Comparison of ENCODE assay signal across 17 cellular contexts in genomic region chr1:162855461-162856150, GRCh38. TPM values are rescaled to one million over a fixed set of nuclear protein-coding genes. Genes with fewer than 3 reads are reported as not detected.
DNase-seq lines count a peak whose midpoint lies in the region; ATAC-seq and TF ChIP-seq lines count a peak whose summit lies in the region.
"Had no signal": no experiment of that assay in that cellular context is flagged by ENCODE, and none has a peak within 500 bp of the region (broad histone marks: within the 10 kb centered on the region; RNA-seq: fewer than 3 reads in every experiment).

No MANE protein-coding gene starts in this region.

- no peaks in the 10 kb centered on the region for H3K9me2 ChIP-seq in PC-9 (ENCODE audit: insufficient read depth)

- WGBS in psoas muscle, 3 donors, result 71 to 77% (median 75%) methylated on average over 4 of the region's 4 CpGs

- H3K36me3 ChIP-seq in PC-9 (ENCODE audit: low read depth) (no peaks in the 10 kb centered on the region), psoas muscle (ENCODE audit: insufficient read depth in 1 of 2, low read depth in 1 of 2) (no peaks in the 10 kb centered on the region)
- H3K36me3 ChIP-seq: Peyer's patch had no signal

- TF ChIP-seq CTCF in PC-9 (conservative IDR thresholded peaks at IDR 0.05) (no peak), chondrocyte (IDR thresholded peaks at IDR 0.05) (peak; percentile 7), psoas muscle (IDR thresholded peaks at IDR 0.05) (no peak)

- no peaks in the 10 kb centered on the region for H3K27me3 Mint-ChIP-seq in chondrocyte (ENCODE audit: low read depth)

- peak overlapping the region; percentile 49; the same call in 1 of the 2 replicates for H2AFZ ChIP-seq in PC-9

- H3K27me3 ChIP-seq in PC-9 (ENCODE audit: insufficient read depth, low read depth) (no peaks in the 10 kb centered on the region), psoas muscle (ENCODE audit: insufficient read depth in 3 of 3, low read length in 2 of 3) (no peaks in the 10 kb centered on the region)
- H3K27me3 ChIP-seq: Peyer's patch had no signal

- no peak overlapping the region for H3K4me3 Mint-ChIP-seq in chondrocyte (ENCODE audit: unreplicated experiment)
- H3K4me3 Mint-ChIP-seq: activated CD4-positive, alpha-beta memory T cell treated with anti-CD3 and anti-CD28 coated beads, Interleukin-2, amount 10 ng/mL, durations not matched to agents 7 days and 5 days; stimulated activated naive CD8-positive, alpha-beta T cell treated with anti-CD3 and anti-CD28 coated beads, Interleukin-15, Interleukin-2, amounts not matched to agents 100 ng/mL and 50 ng/mL, for 24 hours had no signal

- no peaks in the 10 kb centered on the region for H3K9me3 Mint-ChIP-seq in chondrocyte (ENCODE audit: low read depth)
- H3K9me3 Mint-ChIP-seq: activated CD4-positive, alpha-beta memory T cell treated with anti-CD3 and anti-CD28 coated beads, Interleukin-2, amount 10 ng/mL, durations not matched to agents 7 days and 5 days; stimulated activated naive CD8-positive, alpha-beta T cell treated with anti-CD3 and anti-CD28 coated beads, Interleukin-15, Interleukin-2, amounts not matched to agents 100 ng/mL and 50 ng/mL, for 24 hours had no signal

- H3K4me1 ChIP-seq in PC-9 (replicated peaks; ENCODE audit: insufficient read depth), result peaks cover 28% of the 10 kb centered on the region
- H3K4me1 ChIP-seq in psoas muscle, result no peaks in the 10 kb centered on the region
- H3K4me1 ChIP-seq: Peyer's patch had no signal

- H4K20me1 ChIP-seq in PC-9 (ENCODE audit: insufficient read depth), result no peaks in the 10 kb centered on the region

- no peaks in the 10 kb centered on the region for H3F3A ChIP-seq in PC-9 (ENCODE audit: insufficient read depth, low read depth)

- H3K79me2 ChIP-seq in PC-9 (ENCODE audit: low read depth), result no peaks in the 10 kb centered on the region

- peak overlapping the region; percentile 9 for H3K4me2 ChIP-seq in PC-9

- H3K36me3 Mint-ChIP-seq in chondrocyte (ENCODE audit: low read depth), result no peaks in the 10 kb centered on the region

- H3K4me1 Mint-ChIP-seq in chondrocyte (ENCODE audit: low read depth), result peaks cover 66% of the 10 kb centered on the region
- H3K4me1 Mint-ChIP-seq: activated CD4-positive, alpha-beta memory T cell treated with anti-CD3 and anti-CD28 coated beads, Interleukin-2, amount 10 ng/mL, durations not matched to agents 7 days and 5 days had no signal

- intact Hi-C loops in PC-9 (cut with micrococcal nuclease; ENCODE audit: unreplicated experiment) (loop anchor here (1.0 to 5.0 kb wide), 2 partner anchors 52 to 180 kb away; no protein-coding TSS in a partner anchor), psoas muscle (cut with DNase I) (loop anchor here (5.0 kb wide), 3 partner anchors 322 to 462 kb away; no protein-coding TSS in a partner anchor)

- POLR2A ChIA-PET in PC-9 (lab: Charles Lee; ENCODE audit: unreplicated experiment), result no interaction called here

- DNase-seq in EH (ENCODE audit: low read depth), result peak; percentile 84
- DNase-seq in PC-9, result no peak
- no peak for DNase-seq in chondrocyte (ENCODE audit: low spot score)
- DNase-seq in non-pigmented ciliary epithelial cell (ENCODE audit: low read depth), result peak; percentile 41
- no peak for DNase-seq in stimulated activated CD4-positive, alpha-beta T cell treated with anti-CD3 and anti-CD28 coated beads, Interleukin-12 subunit alpha, Interleukin-12 subunit beta, amount 100 ng/mL, for 4 hours
- DNase-seq in psoas muscle, result no peak
- DNase-seq in NCI-H1436 (lab: John Stamatoyannopoulos, UW), result no peak
- DNase-seq: activated CD4-positive, alpha-beta memory T cell treated with anti-CD3 and anti-CD28 coated beads, Interleukin-2, amount 10 ng/mL, durations not matched to agents 7 days and 5 days; activated gamma-delta T cell; C1 segment of cervical spinal cord; cerebellar nuclear complex; NCI-H1048; Peyer's patch; posterior cingulate gyrus had no signal

- H3K4me3 ChIP-seq in PC-9 (no peak overlapping the region), psoas muscle (no peak overlapping the region)
- H3K4me3 ChIP-seq: Peyer's patch had no signal

- no TSS peak for BruUV-seq in PC-9 (replicated peaks; lab: Mats Ljungman, UMichigan)

- H3K27ac ChIP-seq in PC-9 (peak overlapping the region; percentile 52), psoas muscle (no peak overlapping the region)
- H3K27ac ChIP-seq: Peyer's patch had no signal

- CTCF ChIA-PET in PC-9 (lab: Charles Lee), result interaction anchor here (1.0 kb wide), 1 partner anchor 7 kb away, joined by 3 read pairs; no protein-coding TSS in a partner anchor

- ATAC-seq in HG02981 (IDR thresholded peaks at IDR 0.05; ENCODE audit: unreplicated experiment) (no peak), psoas muscle (no peak)

- H3K9me3 ChIP-seq in PC-9 (ENCODE audit: insufficient read depth, low read depth), result peaks cover 3% of the 10 kb centered on the region; the same call in 1 of the 2 replicates
- H3K9me3 ChIP-seq in psoas muscle, result no peaks in the 10 kb centered on the region
- H3K9me3 ChIP-seq: Peyer's patch had no signal

- H3K27ac Mint-ChIP-seq in chondrocyte (ENCODE audit: unreplicated experiment), result peak overlapping the region; percentile 91
- H3K27ac Mint-ChIP-seq: activated CD4-positive, alpha-beta memory T cell treated with anti-CD3 and anti-CD28 coated beads, Interleukin-2, amount 10 ng/mL, durations not matched to agents 7 days and 5 days; stimulated activated naive CD8-positive, alpha-beta T cell treated with anti-CD3 and anti-CD28 coated beads, Interleukin-15, Interleukin-2, amounts not matched to agents 100 ng/mL and 50 ng/mL, for 24 hours had no signal

RNA-seq across cellular contexts. Expression of gene CCDC190, which starts 5.4 kb away (rescaled TPM):
- total RNA-seq in PC-9 (2021), result not detected in 2 replicates
- total RNA-seq in chondrocyte, result 1.5 to 5.3 TPM (median 1.9 TPM) in 3 replicates
- not detected for total RNA-seq in psoas muscle
- under 1 TPM in 1 of 3 donors, not detected in 2; 0.04 TPM for polyA plus RNA-seq in psoas muscle
- total RNA-seq: activated CD4-positive, alpha-beta memory T cell treated with anti-CD3 and anti-CD28 coated beads, Interleukin-2, amount 10 ng/mL, durations not matched to agents 7 days and 5 days; H4; Peyer's patch had no signal

Comparison
In these comparisons a context has a peak if more than half of its experiments do, and no peak if none do; other contexts are left out.
1. DNase-seq: peak in EH (single experiment) and non-pigmented ciliary epithelial cell (single experiment); none in PC-9 (0 of 2), chondrocyte (single experiment), stimulated activated CD4-positive, alpha-beta T cell treated with anti-CD3 and anti-CD28 coated beads, Interleukin-12 subunit alpha, Interleukin-12 subunit beta, amount 100 ng/mL, for 4 hours (single experiment), psoas muscle (0 of 2) and NCI-H1436 (single experiment).